In genomic region chr15:74664028-74664616, GRCh38 we compare ENCODE assay signal across 10 cellular contexts. TPM values are rescaled to one million over a fixed set of nuclear protein-coding genes. Genes with fewer than 3 reads are reported as not detected.
DNase-seq lines count a peak whose midpoint lies in the region; ATAC-seq and TF ChIP-seq lines count a peak whose summit lies in the region.
"Had no signal": no experiment of that assay in that cellular context is flagged by ENCODE, and none has a peak within 500 bp of the region (broad histone marks: within the 10 kb centered on the region; RNA-seq: fewer than 3 reads in every experiment).

No MANE protein-coding gene starts in this region.

- no peaks in the 10 kb centered on the region for H3K27me3 ChIP-seq in MG63
- H3K27me3 ChIP-seq in colonic mucosa: no peaks in the 10 kb centered on the region
- H3K27me3 ChIP-seq in left lung: no peaks in the 10 kb centered on the region
- H3K27me3 ChIP-seq in thoracic aorta (replicated peaks; ENCODE audit: insufficient read depth): no peaks in the 10 kb centered on the region

- H3K4me1 ChIP-seq in colonic mucosa: no peaks in the 10 kb centered on the region
- peaks cover 16 to 32% of the 10 kb centered on the region in 2 donors for H3K4me1 ChIP-seq in left lung
- peaks cover 14 to 34% of the 10 kb centered on the region in 2 donors for H3K4me1 ChIP-seq in thoracic aorta (ENCODE audit: control insufficient read depth in 1 of 2, low read depth in 2 of 2)

- DNase-seq in MG63 (peak; percentile 73), colonic mucosa (peak; percentile 68), left lung (peak in 1 of 2 donors; percentile 70), thoracic aorta (ENCODE audit: low spot score) (no peak), RPMI8226 (no peak), NCI-H446 treated with DMSO at 0.1 percent for 48 hours (lab: John Stamatoyannopoulos, UW) (no peak)
- DNase-seq in activated naive CD4-positive, alpha-beta T cell treated with Interleukin-2 at 50 U/mL for 16 hours: no peak
- DNase-seq: naive B cell, NCI-H82 had no signal

- intact Hi-C loops in colonic mucosa (cut with DNase I) (no loop called here), left lung (cut with DNase I) (no loop called here)

- peak overlapping the region in 1 of 2 donors; percentile 53 for H3K9ac ChIP-seq in colonic mucosa (ENCODE audit: low read depth in 2 of 2, low read length in 2 of 2)

- H3K9me3 ChIP-seq in MG63 (no peaks in the 10 kb centered on the region), colonic mucosa (no peaks in the 10 kb centered on the region), left lung (no peaks in the 10 kb centered on the region), thoracic aorta (no peaks in the 10 kb centered on the region)

- H3K36me3 ChIP-seq in MG63 (peaks cover 12% of the 10 kb centered on the region), colonic mucosa (no peaks in the 10 kb centered on the region), left lung (peaks cover 0 to 5% of the 10 kb centered on the region in 2 donors), thoracic aorta (peaks cover 3% of the 10 kb centered on the region)

- H3K4me3 ChIP-seq in MG63 (no peak overlapping the region), colonic mucosa (no peak overlapping the region), left lung (no peak overlapping the region), thoracic aorta (no peak overlapping the region)

- H3K27ac ChIP-seq in colonic mucosa (peak overlapping the region; percentile 63), left lung (peak overlapping the region; percentile 30 to 65), thoracic aorta (peak overlapping the region; percentile 34 to 39)

- TF ChIP-seq CTCF in colonic mucosa (IDR thresholded peaks at IDR 0.05) (no peak), left lung (IDR thresholded peaks at IDR 0.05) (no peak), thoracic aorta (IDR thresholded peaks at IDR 0.05) (no peak)

- peak; percentile 94 for ATAC-seq in left lung
- ATAC-seq in thoracic aorta (ENCODE audit: insufficient number of reproducible peaks, low FRiP score, low read depth): no peak
- no peak for ATAC-seq in HG03442 (IDR thresholded peaks at IDR 0.05; ENCODE audit: unreplicated experiment)

RNA-seq across cellular contexts. Expression of gene EDC3, which starts 31.7 kb away (rescaled TPM):
- total RNA-seq in MG63 (2014; rRNA removed; shearing (Covaris generic); ENCODE audit: low replicate concordance): 18.2 and 22.1 TPM in 2 replicates
- total RNA-seq in colonic mucosa (10 to 100 TPM; 21.3 to 32.7 TPM), left lung (10 to 100 TPM; 27.9 to 28.0 TPM), thoracic aorta (10 to 100 TPM; 11.5 to 16.2 TPM)

RNA-seq across cellular contexts. Expression of gene CLK3, which starts 48.5 kb away (rescaled TPM):
- 17.5 and 18.8 TPM in 2 replicates for total RNA-seq in MG63 (2014; rRNA removed; shearing (Covaris generic); ENCODE audit: low replicate concordance)
- total RNA-seq in colonic mucosa (10 to 100 TPM; 83.5 to 88.9 TPM), left lung (10 to 100 TPM; 58.0 to 70.0 TPM), thoracic aorta (100 to 1,000 TPM; 114 to 156 TPM)

Comparison
In these comparisons a context has a peak if more than half of its experiments do, and no peak if none do; other contexts are left out.
1. DNase-seq: peak in MG63 (single experiment) and colonic mucosa (single experiment); none in thoracic aorta (single experiment), activated naive CD4-positive, alpha-beta T cell treated with Interleukin-2 at 50 U/mL for 16 hours (single experiment), RPMI8226 (single experiment) and NCI-H446 treated with DMSO at 0.1 percent for 48 hours (single experiment).
2. Peak in every context shown above with its lines, with median percentiles within 50 percentile points of each other: H3K27ac ChIP-seq.